ENCODE assay signal across 12 cellular contexts in genomic region chr14:75543258-75543657, GRCh38. TPM values are rescaled to one million over a fixed set of nuclear protein-coding genes. Genes with fewer than 3 reads are reported as not detected.
DNase-seq lines count a peak whose midpoint lies in the region; ATAC-seq, FAIRE-seq and TF ChIP-seq lines count a peak whose summit lies in the region.
"Had no signal": no experiment of that assay in that cellular context is flagged by ENCODE, and none has a peak within 500 bp of the region (broad histone marks: within the 10 kb centered on the region; RNA-seq: fewer than 3 reads in every experiment).

No MANE protein-coding gene starts in this region.

- H3K79me2 ChIP-seq in GM12878 (ENCODE audit: control insufficient read depth, insufficient read depth, low read length) (peaks cover 66% of the 10 kb centered on the region), osteoblast (ENCODE audit: insufficient read depth, low read length) (no peaks in the 10 kb centered on the region)

- TF ChIP-seq CTCF in GM12875 (IDR thresholded peaks at IDR 0.05; ENCODE audit: borderline replicate concordance, insufficient read depth, low read depth, low read length) (no peak), GM12878 (IDR thresholded peaks at IDR 0.05 in 2 of 3, conservative IDR thresholded peaks at IDR 0.05 in 1 of 3; ENCODE audit: control insufficient read depth in 2 of 3, extremely low read depth in 1 of 3, insufficient read depth in 1 of 3, low read depth in 3 of 3, low read length in 3 of 3) (no peak), osteoblast (IDR thresholded peaks at IDR 0.05; ENCODE audit: extremely low read depth, low read depth, low read length) (no peak), GM10266 (IDR thresholded peaks at IDR 0.05; ENCODE audit: control insufficient read depth, insufficient read depth, low read depth, missing control alignments) (no peak)

- H3K4me1 ChIP-seq in GM12878 (ENCODE audit: control insufficient read depth, insufficient read depth, low read length) (peaks cover 62% of the 10 kb centered on the region), osteoblast (ENCODE audit: insufficient read depth, low read length) (no peaks in the 10 kb centered on the region)

- BruUV-seq in GM12878 (replicated peaks; lab: Mats Ljungman, UMichigan) = no TSS peak

- peak overlapping the region; percentile 99 for H3K4me2 ChIP-seq in GM12878 (ENCODE audit: control insufficient read depth, insufficient read depth)
- H3K4me2 ChIP-seq in osteoblast (ENCODE audit: insufficient read depth, low read length) = no peak overlapping the region

- RAD21 ChIA-PET in GM12878 (lab: Charles Lee; ENCODE audit: unreplicated experiment) = interaction anchor here (0.6 to 15.4 kb wide), 12 partner anchors 9 to 234 kb away, joined by 3 to 419 read pairs (median 4); partner anchors contain the start of genes BATF and ERG28

- ATAC-seq in HG02981 (IDR thresholded peaks at IDR 0.05; ENCODE audit: unreplicated experiment) (peak; percentile 16), GM12878 (no peak), HG03095 (IDR thresholded peaks at IDR 0.05; ENCODE audit: unreplicated experiment) (no peak)

- DNase-seq in GM12878 (ENCODE audit: low read depth, low spot score) = no peak
- no peak for DNase-seq in osteoblast (ENCODE audit: insufficient read length, low spot score, missing footprints)
- no peak for DNase-seq in cerebellar cortex (ENCODE audit: low spot score)
- DNase-seq in GM10266 (ENCODE audit: extremely low spot score) = no peak
- no peak for DNase-seq in caudate nucleus (lab: John Stamatoyannopoulos, UW)
- DNase-seq: NCI-H146 had no signal

- in situ Hi-C loops in GM12878 (cut with MboI) = loop anchor here (25.0 kb wide), 1 partner anchor 1781 kb away; a partner anchor contains a TSS

- CTCF ChIA-PET in GM12878 (lab: Yijun Ruan, JAX) = interaction anchor here (1.0 to 25.9 kb wide), 12 partner anchors 9 to 114 kb away, joined by 3 to 481 read pairs (median 5); partner anchors contain the start of gene BATF

- FAIRE-seq in GM12878 (lab: Jason Lieb, UNC) = no peak

- no peaks in the 10 kb centered on the region for H3K27me3 ChIP-seq in GM12878 (replicated peaks in 1 of 2; ENCODE audit: control insufficient read depth in 2 of 2, insufficient read depth in 2 of 2, low read length in 1 of 2)
- H3K27me3 ChIP-seq in osteoblast (ENCODE audit: insufficient read depth, low read length) = no peaks in the 10 kb centered on the region

- H2AFZ ChIP-seq in GM12878 (ENCODE audit: control insufficient read depth, low read depth, low read length) (peak overlapping the region; percentile 50), osteoblast (ENCODE audit: low read length) (peak overlapping the region; percentile 61)

- peaks cover 16% of the 10 kb centered on the region in 2 experiments for H3K36me3 ChIP-seq in GM12878 (ENCODE audit: control insufficient read depth in 2 of 2, insufficient read depth in 2 of 2, low read length in 1 of 2)
- H3K36me3 ChIP-seq in osteoblast (ENCODE audit: insufficient read depth, low read length) = no peaks in the 10 kb centered on the region

- TF ChIP-seq POLR2A in GM12878 (IDR thresholded peaks at IDR 0.05; ENCODE audit: low read depth, low read length) = no peak

- H3K9ac ChIP-seq in GM12878 (ENCODE audit: control insufficient read depth, insufficient read depth, low read length) = peak overlapping the region; percentile 69

- H3K9me3 ChIP-seq in GM12878 (replicated peaks; ENCODE audit: control insufficient read depth, insufficient read depth, low read length) = no peaks in the 10 kb centered on the region
- H3K9me3 ChIP-seq in osteoblast (ENCODE audit: low read depth, low read length) = no peaks in the 10 kb centered on the region

- H3K4me3 ChIP-seq in GM12875 (ENCODE audit: low read depth, low read length) (peak overlapping the region; percentile 19), GM12878 (peak overlapping the region; percentile 52), osteoblast (ENCODE audit: insufficient read depth, low read length) (no peak overlapping the region)

- intact Hi-C loops in GM12878 (cut with micrococcal nuclease; ENCODE audit: unreplicated experiment) = loop anchor here (10.0 kb wide), 1 partner anchor 48 kb away; no protein-coding TSS in a partner anchor

- H3K27ac ChIP-seq in GM12878 (ENCODE audit: control insufficient read depth, insufficient read depth) (peak overlapping the region; percentile 96), osteoblast (ENCODE audit: low read depth, low read length) (no peak overlapping the region), caudate nucleus (ENCODE audit: low read depth, low read length) (no peak overlapping the region)
- H3K27ac ChIP-seq: RWPE1 had no signal

- POLR2A ChIA-PET in GM12878 (lab: Charles Lee) = interaction anchor here (0.9 to 6.1 kb wide), 9 partner anchors 9 to 118 kb away, joined by 3 to 262 read pairs (median 4); partner anchors contain the start of genes BATF and TTLL5

- SMC1A ChIA-PET in GM12878 (lab: Charles Lee; ENCODE audit: uncharacterized antibody, unreplicated experiment) = interaction anchor here (0.9 to 12.1 kb wide), 14 partner anchors 10 to 111 kb away, joined by 3 to 487 read pairs (median 6); partner anchors contain the start of gene BATF

- no peaks in the 10 kb centered on the region; the same call in 1 of the 2 replicates for H4K20me1 ChIP-seq in GM12878 (ENCODE audit: control insufficient read depth, insufficient read depth)
- H4K20me1 ChIP-seq in osteoblast (ENCODE audit: insufficient read depth, low read length) = no peaks in the 10 kb centered on the region

- no peak for TF ChIP-seq RAD21 in GM12878 (IDR thresholded peaks at IDR 0.05; ENCODE audit: insufficient read depth, low read depth, low read length)

- WGBS in GM12878 (ENCODE audit: insufficient coverage, insufficient replicate concordance, low lambda C conversion rate, missing lambda C conversion rate) = 1% methylated on average over 4 of the region's 4 CpGs

- TF ChIP-seq EP300 in GM12878 (IDR thresholded peaks at IDR 0.05; ENCODE audit: borderline replicate concordance in 1 of 2, control insufficient read depth in 1 of 2, low read depth in 2 of 2, low read length in 2 of 2) = no peak

TF ChIP-seq in GM12878, 131 proteins besides CTCF, POLR2A, EP300 and RAD21 (continues in another document):
- TF ChIP-seq PBX3 (IDR thresholded peaks at IDR 0.05; ENCODE audit: insufficient replicate concordance, low read depth, low read length) (peak; percentile 22), JUND (IDR thresholded peaks at IDR 0.05; ENCODE audit: low read depth, low read length) (no peak), CBX3 (IDR thresholded peaks at IDR 0.05; ENCODE audit: borderline replicate concordance, low read depth) (no peak), MAX (IDR thresholded peaks at IDR 0.05; ENCODE audit: low read depth, low read length) (no peak), SMAD1 (IDR thresholded peaks at IDR 0.05; ENCODE audit: low read depth, partially characterized antibody) (no peak), FOS (IDR thresholded peaks at IDR 0.05; ENCODE audit: borderline replicate concordance, extremely low read depth, insufficient read length) (no peak)

RNA-seq across cellular contexts. Expression of gene BATF, which starts 21.0 kb away (rescaled TPM):
- 55.3 and 58.4 TPM in 2 replicates for total RNA-seq in GM12878 (2013; cell fraction: nucleolus; rRNA removed)
- total RNA-seq in GM12878 (2014; rRNA removed) (153 and 158 TPM in 2 replicates), GM12878 (2014; rRNA removed; fragmentation: Illumina TruSeq; extraction: Trizol) (94.0 and 99.6 TPM in 2 replicates), GM12878 (2021) (99.8 and 107 TPM in 2 replicates), osteoblast (0.59 and 0.72 TPM in 2 replicates)
- polyA plus RNA-seq in GM12878 (2011; ENCODE audit: low read depth) = 105 TPM
- polyA plus RNA-seq in GM12878 (2011; rRNA removed) (53.9 and 98.3 TPM in 2 replicates), GM12878 (2014; fragmentation: Illumina TruSeq; extraction: Trizol) (30.7 and 93.4 TPM in 2 replicates), GM12878 (2014; fragmentation: Nextera tagmentation; extraction: Ambion mirVana) (10 to 100 TPM in 1 of 2 experiments, 1 to 10 TPM in 1; 10.0 to 30.9 TPM), GM12878 (2014; rRNA removed) (147 and 176 TPM in 2 replicates), GM12878 (2016; fragmentation: Nextera tagmentation; extraction: Ambion mirVana) (100 to 1,000 TPM; 133 to 154 TPM)
- polyA plus RNA-seq in GM12878 (2011; cell fraction: cytosol; rRNA removed) = 136 and 190 TPM in 2 replicates
- polyA plus RNA-seq in GM12878 (2011; cell fraction: nucleus; rRNA removed) = 87.8 and 92.3 TPM in 2 replicates
- polyA plus RNA-seq in GM12878 (2012) = 86.3 and 91.1 TPM in 2 replicates
- polyA minus RNA-seq in GM12878 (2011; rRNA and poly(A)+ RNA removed) = 18.5 and 50.6 TPM in 2 replicates
- polyA minus RNA-seq in GM12878 (2011; cell fraction: cytosol; rRNA and poly(A)+ RNA removed) = 21.5 and 22.8 TPM in 2 replicates
- 22.0 and 37.2 TPM in 2 replicates for polyA minus RNA-seq in GM12878 (2011; cell fraction: nucleus; rRNA and poly(A)+ RNA removed)
- total RNA-seq: Daoy, renal cortical epithelial cell had no signal

RNA-seq across cellular contexts. Expression of gene FLVCR2, which starts 35.2 kb away (rescaled TPM):
- total RNA-seq in GM12878 (2013; cell fraction: nucleolus; rRNA removed) = 10.7 and 13.0 TPM in 2 replicates
- total RNA-seq in GM12878 (2014; rRNA removed) = 0.98 and 1.8 TPM in 2 replicates
- total RNA-seq in GM12878 (2014; rRNA removed; fragmentation: Illumina TruSeq; extraction: Trizol) = 1.2 and 1.8 TPM in 2 replicates
- total RNA-seq in GM12878 (2021) = 1.7 and 3.7 TPM in 2 replicates
- 0.88 TPM for polyA plus RNA-seq in GM12878 (2011; ENCODE audit: low read depth)
- polyA plus RNA-seq in GM12878 (2011; rRNA removed) = 2.9 and 3.1 TPM in 2 replicates
- 1.5 and 1.8 TPM in 2 replicates for polyA plus RNA-seq in GM12878 (2011; cell fraction: cytosol; rRNA removed)
- 2.6 and 2.8 TPM in 2 replicates for polyA plus RNA-seq in GM12878 (2011; cell fraction: nucleus; rRNA removed)
- polyA plus RNA-seq in GM12878 (2012) = 1.1 and 1.8 TPM in 2 replicates
- polyA plus RNA-seq in GM12878 (2014; fragmentation: Illumina TruSeq; extraction: Trizol) = 1.8 and 2.2 TPM in 2 replicates
- polyA plus RNA-seq in GM12878 (2014; fragmentation: Nextera tagmentation; extraction: Ambion mirVana) = under 1 TPM; 0.24 to 0.47 TPM
- 1.0 and 1.4 TPM in 2 replicates for polyA plus RNA-seq in GM12878 (2014; rRNA removed)
- polyA plus RNA-seq in GM12878 (2016; fragmentation: Nextera tagmentation; extraction: Ambion mirVana) = 1 to 10 TPM; 1.0 to 1.8 TPM
- polyA minus RNA-seq in GM12878 (2011; rRNA and poly(A)+ RNA removed) = 2.6 and 4.5 TPM in 2 replicates
- 0.62 and 1.7 TPM in 2 replicates for polyA minus RNA-seq in GM12878 (2011; cell fraction: cytosol; rRNA and poly(A)+ RNA removed)
- polyA minus RNA-seq in GM12878 (2011; cell fraction: nucleus; rRNA and poly(A)+ RNA removed) = 2.3 and 3.1 TPM in 2 replicates
- 1.5 and 1.8 TPM in 2 replicates for total RNA-seq in osteoblast

Comparison
In these comparisons a context has a peak if more than half of its experiments do, and no peak if none do; other contexts are left out.
1. RNA of gene BATF, which starts 21.0 kb away (total RNA-seq): 55.3 to 158 TPM in GM12878; 0.59 to 0.72 TPM in osteoblast; every median in the first group is over 10 times any median in the second.